ENCODE assay signal across 27 cellular contexts in genomic region chr21:22941779-22942178, GRCh38.
"Had no signal": no experiment of that assay in that cellular context is flagged by ENCODE, and none has a peak within 500 bp of the region (broad histone marks: within the 10 kb centered on the region; RNA-seq: fewer than 3 reads in every experiment).

No MANE protein-coding gene starts in this region.

- ATAC-seq: effector memory CD8-positive, alpha-beta T cell; esophagus mucosa; foreskin keratinocyte; gastrocnemius medialis; gastroesophageal sphincter; heart left ventricle; heart right ventricle had no signal

- FAIRE-seq: endothelial cell of umbilical vein had no signal

- H3K4me1 ChIP-seq: colonic mucosa, esophagus muscularis mucosa, esophagus squamous epithelium, foreskin keratinocyte, gastrocnemius medialis, gastroesophageal sphincter, heart left ventricle, heart right ventricle had no signal

- H3K36me3 ChIP-seq: colonic mucosa, esophagus muscularis mucosa, esophagus squamous epithelium, gastrocnemius medialis, gastroesophageal sphincter, heart left ventricle, heart right ventricle had no signal

- H3K9me3 ChIP-seq: colonic mucosa, esophagus muscularis mucosa, gastrocnemius medialis, gastroesophageal sphincter had no signal

- H3K27ac ChIP-seq: colonic mucosa, coronary artery, dorsolateral prefrontal cortex, epithelial cell of prostate, esophagus muscularis mucosa, esophagus squamous epithelium, foreskin keratinocyte, gastrocnemius medialis, gastroesophageal sphincter, heart left ventricle, heart right ventricle, hepatocyte had no signal

- DNase-seq: colonic mucosa; cortex of kidney; dermis blood vessel endothelial cell; dorsolateral prefrontal cortex; effector CD4-positive, alpha-beta T cell; effector CD8-positive, alpha-beta T cell; effector memory CD4-positive, alpha-beta T cell; effector memory CD8-positive, alpha-beta T cell; endodermal cell; erythroblast; esophagus squamous epithelium; foreskin fibroblast; foreskin keratinocyte; foreskin melanocyte; gastrocnemius medialis; glutamatergic neuron; head of caudate nucleus; heart left ventricle; heart right ventricle; hippocampal formation had no signal

- H3K79me2 ChIP-seq: hepatocyte had no signal

- H3K4me3 ChIP-seq: colonic mucosa, coronary artery, dorsolateral prefrontal cortex, esophagus muscularis mucosa, esophagus squamous epithelium, gastrocnemius medialis, gastroesophageal sphincter, heart left ventricle, heart right ventricle, hepatocyte had no signal

- H2AFZ ChIP-seq: hepatocyte had no signal

- H3K27me3 ChIP-seq: colonic mucosa, dorsolateral prefrontal cortex, esophagus muscularis mucosa, esophagus squamous epithelium, foreskin keratinocyte, gastrocnemius medialis, gastroesophageal sphincter, heart left ventricle, heart right ventricle, hepatocyte had no signal

- H3K4me2 ChIP-seq: hepatocyte had no signal
